In genomic region chr5:115661156-115661555, GRCh38 we compare ENCODE assay signal across 15 cellular contexts. TPM values are rescaled to one million over a fixed set of nuclear protein-coding genes. Genes with fewer than 3 reads are reported as not detected.
"Had no signal": no experiment of that assay in that cellular context is flagged by ENCODE, and none has a peak within 500 bp of the region (broad histone marks: within the 10 kb centered on the region; RNA-seq: fewer than 3 reads in every experiment).

No MANE protein-coding gene starts in this region.

- H3K9me3 Mint-ChIP-seq: activated CD4-positive, alpha-beta memory T cell treated with anti-CD3 and anti-CD28 coated beads, Interleukin-2, amount 10 ng/mL, durations not matched to agents 7 days and 5 days had no signal

- DNase-seq: activated CD4-positive, alpha-beta memory T cell treated with anti-CD3 and anti-CD28 coated beads, Interleukin-2, amount 10 ng/mL, durations not matched to agents 7 days and 5 days; activated CD8-positive, alpha-beta memory T cell treated with anti-CD3 and anti-CD28 coated beads, Interleukin-2, amount 50 U/mL, for 4 hours; activated gamma-delta T cell treated with Interleukin-2 at 50 U/mL for 16 hours; activated T-cell treated with anti-CD3 and anti-CD28 coated beads, Interleukin-2, amount 50 U/mL, for 72 hours; foreskin keratinocyte; head of caudate nucleus; left ventricle myocardium superior; mesendoderm; right lobe of liver; stimulated activated CD4-positive, alpha-beta T cell treated with anti-CD3 and anti-CD28 coated beads, Interleukin-2, amount 100 ng/mL, for 48 hours; stimulated activated naive CD4-positive, alpha-beta T cell treated with Interleukin-2 at 50 U/mL for 16 hours; T-helper 9 cell; testis had no signal

- H3K4me3 Mint-ChIP-seq: activated CD4-positive, alpha-beta memory T cell treated with anti-CD3 and anti-CD28 coated beads, Interleukin-2, amount 10 ng/mL, durations not matched to agents 7 days and 5 days; activated T-cell treated with anti-CD3 and anti-CD28 coated beads, Interleukin-2, amount 50 U/mL, for 72 hours had no signal

- H3K4me1 Mint-ChIP-seq: activated CD4-positive, alpha-beta memory T cell treated with anti-CD3 and anti-CD28 coated beads, Interleukin-2, amount 10 ng/mL, durations not matched to agents 7 days and 5 days had no signal

- H3K27ac Mint-ChIP-seq: activated CD4-positive, alpha-beta memory T cell treated with anti-CD3 and anti-CD28 coated beads, Interleukin-2, amount 10 ng/mL, durations not matched to agents 7 days and 5 days; activated T-cell treated with anti-CD3 and anti-CD28 coated beads, Interleukin-2, amount 50 U/mL, for 72 hours had no signal

- ATAC-seq: activated T-cell treated with anti-CD3 and anti-CD28 coated beads, Interleukin-2, amount 50 U/mL, for 72 hours; esophagus mucosa; foreskin keratinocyte; left ventricle myocardium superior; right lobe of liver had no signal

RNA-seq across cellular contexts. Expression of gene TICAM2, which starts 58.9 kb away (rescaled TPM):
- polyA plus RNA-seq: keratinocyte had no signal
